8 cellular contexts compared by ENCODE assay signal in genomic region chr2:219433666-219434467, GRCh38. TPM values are rescaled to one million over a fixed set of nuclear protein-coding genes. Genes with fewer than 3 reads are reported as not detected.
A peak's percentile ranks its signal among the peaks of the same experiment; 100 is the strongest.
DNase-seq lines count a peak whose midpoint lies in the region; ATAC-seq and TF ChIP-seq lines count a peak whose summit lies in the region.

No MANE protein-coding gene starts in this region.

- no peaks in the 10 kb centered on the region for H3K9me2 ChIP-seq in PC-3 (replicated peaks; ENCODE audit: low read length)

- no peak overlapping the region for H3K4me3 ChIP-seq in breast epithelium
- no peak overlapping the region for H3K4me3 ChIP-seq in PC-3 (ENCODE audit: low read length)
- no peak overlapping the region for H3K4me3 ChIP-seq in fibroblast of lung (replicated peaks in 1 of 4; ENCODE audit: control extremely low read depth in 1 of 4, insufficient read depth in 1 of 4, low read depth in 3 of 4, low read length in 4 of 4)
- no peak overlapping the region for H3K4me3 ChIP-seq in retinal pigment epithelial cell (ENCODE audit: low read length)

- no peaks in the 10 kb centered on the region for H3F3A ChIP-seq in PC-3 (ENCODE audit: low read length, unreplicated experiment)

- H3K27me3 Mint-ChIP-seq in MCF 10A (ENCODE audit: insufficient read depth, unreplicated experiment) = no peaks in the 10 kb centered on the region

- no peak overlapping the region for H2AFZ ChIP-seq in PC-3 (ENCODE audit: low read length)
- no peak overlapping the region for H2AFZ ChIP-seq in fibroblast of lung (ENCODE audit: low read length)

- H3K4me1 Mint-ChIP-seq in MCF 10A (ENCODE audit: insufficient read depth, unreplicated experiment) = no peaks in the 10 kb centered on the region

- H3K79me2 ChIP-seq in PC-3 (ENCODE audit: low read length) = no peaks in the 10 kb centered on the region
- H3K79me2 ChIP-seq in fibroblast of lung (ENCODE audit: control insufficient read depth, insufficient read depth, low read length) = no peaks in the 10 kb centered on the region

- no peaks in the 10 kb centered on the region for H3K36me3 Mint-ChIP-seq in MCF 10A (ENCODE audit: insufficient read depth, unreplicated experiment)

- H3K4me3 Mint-ChIP-seq in MCF 10A (ENCODE audit: unreplicated experiment) = no peak overlapping the region

- intact Hi-C loops in MCF 10A (cut with micrococcal nuclease) (no loop called here), breast epithelium (cut with DNase I; ENCODE audit: low total_unique reads) (no loop called here), PC-3 (cut with micrococcal nuclease) (no loop called here)

- BruUV-seq in MCF 10A (replicated peaks; lab: Mats Ljungman, UMichigan) (no TSS peak), PC-3 (replicated peaks; lab: Mats Ljungman, UMichigan) (no TSS peak)

- H3K36me3 ChIP-seq in breast epithelium (no peaks in the 10 kb centered on the region), PC-3 (ENCODE audit: low read depth, low read length) (no peaks in the 10 kb centered on the region), fibroblast of lung (ENCODE audit: control insufficient read depth, insufficient read depth, low read length) (no peaks in the 10 kb centered on the region)

- H4K20me1 ChIP-seq in PC-3 (ENCODE audit: low read length) (no peaks in the 10 kb centered on the region), fibroblast of lung (ENCODE audit: control insufficient read depth, extremely low read depth, insufficient read depth, low read length) (no peaks in the 10 kb centered on the region)

- TF ChIP-seq POLR2A in breast epithelium (IDR thresholded peaks at IDR 0.05) = no peak

- DNase-seq in MCF 10A (ENCODE audit: unreplicated experiment) = peak; percentile 27
- no peak for DNase-seq in breast epithelium (ENCODE audit: low spot score in 2 of 2)
- DNase-seq in PC-3 = peak; percentile 49
- peak; percentile 67 to 72 for DNase-seq in fibroblast of lung (ENCODE audit: low read depth in 2 of 2)
- DNase-seq in retinal pigment epithelial cell (ENCODE audit: low read depth) = no peak

- H3K27ac ChIP-seq in breast epithelium (no peak overlapping the region), PC-3 (ENCODE audit: low read length) (no peak overlapping the region), fibroblast of lung (ENCODE audit: insufficient read depth, low read length) (no peak overlapping the region)

- H3K9me3 ChIP-seq in breast epithelium (no peaks in the 10 kb centered on the region), PC-3 (ENCODE audit: low read length) (no peaks in the 10 kb centered on the region), fibroblast of lung (ENCODE audit: control insufficient read depth, insufficient read depth, low read depth, low read length) (no peaks in the 10 kb centered on the region)

- no peaks in the 10 kb centered on the region for H3K9me3 Mint-ChIP-seq in MCF 10A (ENCODE audit: unreplicated experiment)

- POLR2A ChIA-PET in MCF 10A (lab: Yijun Ruan, JAX) = no interaction called here
- POLR2A ChIA-PET in PC-3 (lab: Charles Lee; ENCODE audit: unreplicated experiment) = no interaction called here

- H3K4me1 ChIP-seq in breast epithelium (no peaks in the 10 kb centered on the region), PC-3 (ENCODE audit: insufficient read depth, low read length) (no peaks in the 10 kb centered on the region), fibroblast of lung (ENCODE audit: control insufficient read depth, extremely low read depth, insufficient read depth, low read length) (no peaks in the 10 kb centered on the region)

- no peak for ATAC-seq in PC-3
- no peak for ATAC-seq in GM19397 (IDR thresholded peaks at IDR 0.05; ENCODE audit: unreplicated experiment)
- ATAC-seq in HG02610 (IDR thresholded peaks at IDR 0.05; ENCODE audit: unreplicated experiment) = no peak
- ATAC-seq in GM18861 (IDR thresholded peaks at IDR 0.05; ENCODE audit: unreplicated experiment) = no peak

- H3K27ac Mint-ChIP-seq in MCF 10A (ENCODE audit: low read depth, unreplicated experiment) = no peak overlapping the region

- H3K9ac ChIP-seq in PC-3 (ENCODE audit: low read length) (no peak overlapping the region), fibroblast of lung (ENCODE audit: insufficient read depth, low read length) (no peak overlapping the region)

- H3K27me3 ChIP-seq in breast epithelium = peaks cover 0 to 17% of the 10 kb centered on the region in 2 donors
- H3K27me3 ChIP-seq in PC-3 (ENCODE audit: low read length) = no peaks in the 10 kb centered on the region
- peaks cover 8% of the 10 kb centered on the region for H3K27me3 ChIP-seq in fibroblast of lung (ENCODE audit: control insufficient read depth, insufficient read depth, low read length)

- H3K4me2 ChIP-seq in PC-3 (ENCODE audit: low read length) (no peak overlapping the region), fibroblast of lung (ENCODE audit: extremely low read depth, insufficient read depth, low read length) (no peak overlapping the region)

- CTCF ChIA-PET in MCF 10A (lab: Yijun Ruan, JAX) (interaction anchor here (0.6 to 1.2 kb wide), 6 partner anchors 30 to 866 kb away, joined by 3 to 5 read pairs (median 3); no protein-coding TSS in a partner anchor), PC-3 (lab: Charles Lee) (interaction anchor here (0.6 kb wide), 1 partner anchor 30 kb away, joined by 3 read pairs; no protein-coding TSS in a partner anchor)

- peak; percentile 28 for TF ChIP-seq CTCF in MCF 10A (IDR thresholded peaks at IDR 0.05; ENCODE audit: unreplicated experiment)
- TF ChIP-seq CTCF in breast epithelium (IDR thresholded peaks at IDR 0.05) = no peak
- TF ChIP-seq CTCF in PC-3 (conservative IDR thresholded peaks at IDR 0.05; ENCODE audit: low read depth, low read length) = peak; percentile 60
- peak; percentile 40 to 57 for TF ChIP-seq CTCF in fibroblast of lung (conservative IDR thresholded peaks at IDR 0.05 in 1 of 2, IDR thresholded peaks at IDR 0.05 in 1 of 2; ENCODE audit: low read depth in 1 of 2, low read length in 2 of 2)
- peak; percentile 63 for TF ChIP-seq CTCF in retinal pigment epithelial cell (conservative IDR thresholded peaks at IDR 0.05; ENCODE audit: low read depth, low read length)

RNA-seq across cellular contexts. Expression of gene SPEG, which starts 0.8 kb away (rescaled TPM):
- total RNA-seq in MCF 10A (2022) (23.3 and 25.7 TPM in 2 replicates), breast epithelium (10 to 100 TPM in 2 of 3 donors, under 1 TPM in 1; 0.32 to 36.6 (median 21.0) TPM), PC-3 (2014; rRNA removed) (30.7 and 45.2 TPM in 2 replicates), fibroblast of lung (13.1 and 20.1 TPM in 2 replicates)
- polyA plus RNA-seq in fibroblast of lung = 5.6 and 9.5 TPM in 2 replicates
- polyA plus RNA-seq in fibroblast of lung (2012) = 12.7 and 17.9 TPM in 2 replicates
- 9.4 and 19.9 TPM in 2 replicates for polyA minus RNA-seq in fibroblast of lung (ENCODE audit: low replicate concordance)

RNA-seq across cellular contexts. Expression of gene DES, which starts 15.7 kb away (rescaled TPM):
- total RNA-seq in MCF 10A (2022) (not detected in 2 replicates), breast epithelium (10 to 100 TPM; 17.1 to 29.6 (median 29.5) TPM), PC-3 (2014; rRNA removed) (not detected in 2 replicates), fibroblast of lung (34.7 and 69.3 TPM in 2 replicates)
- polyA plus RNA-seq in fibroblast of lung = 3.8 and 11.0 TPM in 2 replicates
- polyA plus RNA-seq in fibroblast of lung (2012) = 2.6 and 8.2 TPM in 2 replicates
- polyA minus RNA-seq in fibroblast of lung (ENCODE audit: low replicate concordance) = 9.5 and 11.6 TPM in 2 replicates

RNA-seq across cellular contexts. Expression of gene DNPEP, which starts 46.2 kb away (rescaled TPM):
- total RNA-seq in MCF 10A (2022) (81.3 and 81.5 TPM in 2 replicates), breast epithelium (10 to 100 TPM; 49.8 to 81.9 (median 79.0) TPM), PC-3 (2014; rRNA removed) (86.2 and 114 TPM in 2 replicates), fibroblast of lung (69.9 and 72.5 TPM in 2 replicates)
- 38.2 and 44.0 TPM in 2 replicates for polyA plus RNA-seq in fibroblast of lung
- polyA plus RNA-seq in fibroblast of lung (2012) = 66.8 and 83.2 TPM in 2 replicates
- polyA minus RNA-seq in fibroblast of lung (ENCODE audit: low replicate concordance) = 137 and 218 TPM in 2 replicates

Comparison
In these comparisons a context has a peak if more than half of its experiments do, and no peak if none do; other contexts are left out.
1. DNase-seq: peak in MCF 10A (single experiment), PC-3 (single experiment) and fibroblast of lung (2 of 2); none in breast epithelium (0 of 2) and retinal pigment epithelial cell (single experiment).
2. CTCF ChIP-seq: peak in MCF 10A (single experiment), PC-3 (single experiment), fibroblast of lung (2 of 2) and retinal pigment epithelial cell (single experiment); none in breast epithelium (0 of 3).
3. RNA of gene DES, which starts 15.7 kb away (total RNA-seq): 34.7 to 69.3 TPM in fibroblast of lung and 17.1 to 29.6 TPM in breast epithelium; not detected in MCF 10A and not detected in PC-3; every median in the first group is over 10 times any median in the second.